Comparison of ENCODE assay signal across 16 cellular contexts in genomic region chr11:68521962-68522626, GRCh38.
"Had no signal": no experiment of that assay in that cellular context is flagged by ENCODE, and none has a peak within 500 bp of the region (broad histone marks: within the 10 kb centered on the region; RNA-seq: fewer than 3 reads in every experiment).

No MANE protein-coding gene starts in this region.

- H3K9me3 Mint-ChIP-seq: activated CD4-positive, alpha-beta T cell treated with anti-CD3 and anti-CD28 coated beads, Interleukin-2, amount 10 ng/mL, durations not matched to agents 24 days and 14 days; activated naive CD8-positive, alpha-beta T cell treated with anti-CD3 and anti-CD28 coated beads, Interleukin-2, amount 50 U/mL, for 24 hours; naive thymus-derived CD4-positive, alpha-beta T cell had no signal

- DNase-seq: activated CD4-positive, alpha-beta T cell treated with anti-CD3 and anti-CD28 coated beads, Interleukin-2, amount 10 ng/mL, durations not matched to agents 24 days and 14 days; activated gamma-delta T cell; activated naive CD8-positive, alpha-beta T cell treated with anti-CD3 and anti-CD28 coated beads, Interleukin-2, amount 50 U/mL, for 24 hours; lower lobe of right lung; naive thymus-derived CD4-positive, alpha-beta T cell; nucleus accumbens; right lobe of liver; spleen; stimulated activated CD4-positive, alpha-beta T cell treated with anti-CD3 and anti-CD28 coated beads, Interleukin-1b, Interleukin-23, amount 100 ng/mL, for 48 hours; stimulated activated naive CD4-positive, alpha-beta T cell; SW 1271; upper lobe of left lung had no signal

- H3K27ac ChIP-seq: cardiac muscle cell, lower lobe of right lung, right lobe of liver, SJSA1, spleen, upper lobe of left lung, VCaP had no signal

- ATAC-seq: activated naive CD8-positive, alpha-beta T cell treated with anti-CD3 and anti-CD28 coated beads, Interleukin-2, amount 50 U/mL, for 24 hours; lower lobe of right lung; naive thymus-derived CD4-positive, alpha-beta T cell; right lobe of liver had no signal

- H3K27ac Mint-ChIP-seq: activated CD4-positive, alpha-beta T cell treated with anti-CD3 and anti-CD28 coated beads, Interleukin-2, amount 10 ng/mL, durations not matched to agents 24 days and 14 days had no signal

- H3K9me3 ChIP-seq: lower lobe of right lung, right lobe of liver, SJSA1, spleen, upper lobe of left lung had no signal

- H3K27me3 Mint-ChIP-seq: activated CD4-positive, alpha-beta T cell treated with anti-CD3 and anti-CD28 coated beads, Interleukin-2, amount 10 ng/mL, durations not matched to agents 24 days and 14 days; activated naive CD8-positive, alpha-beta T cell treated with anti-CD3 and anti-CD28 coated beads, Interleukin-2, amount 50 U/mL, for 24 hours; naive thymus-derived CD4-positive, alpha-beta T cell; progenitor cell of endocrine pancreas had no signal

- H3K4me3 Mint-ChIP-seq: activated CD4-positive, alpha-beta T cell treated with anti-CD3 and anti-CD28 coated beads, Interleukin-2, amount 10 ng/mL, durations not matched to agents 24 days and 14 days; activated naive CD8-positive, alpha-beta T cell treated with anti-CD3 and anti-CD28 coated beads, Interleukin-2, amount 50 U/mL, for 24 hours; naive thymus-derived CD4-positive, alpha-beta T cell had no signal

- H3K4me1 ChIP-seq: SJSA1 had no signal

- H3K27me3 ChIP-seq: cardiac muscle cell, right lobe of liver, SJSA1, spleen, upper lobe of left lung had no signal

- H3K4me3 ChIP-seq: cardiac muscle cell, lower lobe of right lung, right lobe of liver, SJSA1, spleen, upper lobe of left lung had no signal
